ENCODE assay signal across 8 cellular contexts in genomic region chr11:115501895-115502589, GRCh38. TPM values are rescaled to one million over a fixed set of nuclear protein-coding genes. Genes with fewer than 3 reads are reported as not detected.
DNase-seq lines count a peak whose midpoint lies in the region; ATAC-seq and TF ChIP-seq lines count a peak whose summit lies in the region.

No MANE protein-coding gene starts in this region.

- H3K27ac ChIP-seq in A673 (ENCODE audit: low read depth, low read length, poor library complexity, severe bottlenecking): no peak overlapping the region
- no peak overlapping the region for H3K27ac ChIP-seq in upper lobe of right lung

- TF ChIP-seq CTCF in A673 (conservative IDR thresholded peaks at IDR 0.05; ENCODE audit: low read depth, low read length) (no peak), GM12875 (IDR thresholded peaks at IDR 0.05; ENCODE audit: borderline replicate concordance, insufficient read depth, low read depth, low read length) (no peak), upper lobe of right lung (IDR thresholded peaks at IDR 0.05) (no peak)

- H3K4me3 ChIP-seq in A673 (ENCODE audit: low read depth, low read length, poor library complexity, severe bottlenecking) (no peak overlapping the region), GM12875 (ENCODE audit: low read depth, low read length) (peak overlapping the region; percentile 75), upper lobe of right lung (peak overlapping the region; percentile 71)

- POLR2A ChIA-PET in A673 (lab: Charles Lee; ENCODE audit: low non-redundant PET): no interaction called here

- DNase-seq in A673 (ENCODE audit: low spot score) (peak; percentile 2), RPMI8226 (peak; percentile 49), kidney glomerular epithelial cell (lab: John Stamatoyannopoulos, UW) (peak; percentile 18), upper lobe of right lung (no peak), amniotic stem cell (lab: John Stamatoyannopoulos, UW) (no peak), A172 (ENCODE audit: low spot score) (no peak)

- H3K27me3 ChIP-seq in A673 (replicated peaks; ENCODE audit: insufficient read depth, low read depth, low read length, poor library complexity): peaks cover 61% of the 10 kb centered on the region
- peaks cover 11% of the 10 kb centered on the region for H3K27me3 ChIP-seq in upper lobe of right lung

- CTCF ChIA-PET in A673 (lab: Charles Lee): interaction anchor here (0.8 to 1.4 kb wide), 2 partner anchors 20 to 167 kb away, joined by 3 to 10 read pairs; no protein-coding TSS in a partner anchor

- H3K4me1 ChIP-seq in A673 (ENCODE audit: insufficient read depth, low read length, poor library complexity, severe bottlenecking) (peaks cover 18% of the 10 kb centered on the region), upper lobe of right lung (peaks cover 27% of the 10 kb centered on the region)

- intact Hi-C loops in A673 (cut with micrococcal nuclease; ENCODE audit: unreplicated experiment) (no loop called here), upper lobe of right lung (cut with DNase I) (no loop called here)

- H3K9me3 ChIP-seq in A673 (ENCODE audit: low read depth, low read length, poor library complexity, severe bottlenecking) (no peaks in the 10 kb centered on the region), upper lobe of right lung (no peaks in the 10 kb centered on the region)

- TSS peak; percentile 25 for BruUV-seq in A673 (replicated peaks; lab: Mats Ljungman, UMichigan)

- H3K36me3 ChIP-seq in A673 (ENCODE audit: insufficient read depth, low read length, poor library complexity, severe bottlenecking) (no peaks in the 10 kb centered on the region), upper lobe of right lung (no peaks in the 10 kb centered on the region)

- ATAC-seq in upper lobe of right lung (no peak), GM18870 (IDR thresholded peaks at IDR 0.05; ENCODE audit: unreplicated experiment) (no peak)

RNA-seq across cellular contexts. Expression of gene CADM1, which starts 2.2 kb away (rescaled TPM):
- total RNA-seq in A673 (2021): 10.4 and 12.9 TPM in 2 replicates
- 222 TPM for total RNA-seq in upper lobe of right lung
- total RNA-seq in A172 (2014; rRNA removed; shearing (Covaris generic)): 6.7 and 14.6 TPM in 2 replicates

Comparison
In these comparisons a context has a peak if more than half of its experiments do, and no peak if none do; other contexts are left out.
1. DNase-seq: peak in A673 (single experiment), RPMI8226 (single experiment) and kidney glomerular epithelial cell (single experiment); none in upper lobe of right lung (single experiment), amniotic stem cell (single experiment) and A172 (single experiment).
2. RNA of gene CADM1, which starts 2.2 kb away (total RNA-seq): 222 TPM in upper lobe of right lung (single experiment); 10.4 to 12.9 TPM in A673 and 6.7 to 14.6 TPM in A172; every median in the first group is over 10 times any median in the second.